ENCODE assay signal across 26 cellular contexts in the genomic region with DNA sequence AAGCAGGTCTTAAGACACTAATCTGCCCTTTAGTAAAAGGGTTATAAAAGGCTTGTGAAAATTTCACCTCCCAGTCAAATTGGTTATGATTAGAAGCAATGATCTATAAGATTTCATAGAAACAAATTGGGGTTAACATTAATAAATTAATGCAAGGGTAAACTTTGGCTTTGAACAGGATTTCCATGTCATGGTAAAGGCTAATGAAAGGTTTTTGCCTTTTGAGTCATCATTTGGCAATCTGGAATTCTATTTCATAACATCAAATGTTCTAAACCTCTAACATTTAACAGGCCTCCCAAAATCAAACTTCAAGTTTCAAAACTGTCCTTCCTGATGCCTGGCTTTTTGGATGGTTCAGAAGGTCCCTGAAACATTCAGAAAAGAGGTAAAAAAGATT.
DNase-seq lines count a peak whose midpoint lies in the region; ATAC-seq, FAIRE-seq and TF ChIP-seq lines count a peak whose summit lies in the region.
"Had no signal": no experiment of that assay in that cellular context is flagged by ENCODE, and none has a peak within 500 bp of the region (broad histone marks: within the 10 kb centered on the region; RNA-seq: fewer than 3 reads in every experiment).

No MANE protein-coding gene starts in this region.

- peak overlapping the region; percentile 83 for H2BK5ac ChIP-seq in IMR-90 (ENCODE audit: low read depth, low read length, poor library complexity, severe bottlenecking)

- H4K20me1 ChIP-seq in IMR-90 (ENCODE audit: insufficient read depth, low read length) (no peaks in the 10 kb centered on the region), astrocyte (ENCODE audit: insufficient read depth, low read length) (no peaks in the 10 kb centered on the region)

- H3K79me1 ChIP-seq in IMR-90 (ENCODE audit: low read depth in 1 of 2, low read length in 2 of 2): peaks cover 31 to 57% of the 10 kb centered on the region in 2 experiments

- H2AK5ac ChIP-seq in IMR-90 (ENCODE audit: low read depth, low read length): no peak overlapping the region

- no peak overlapping the region for H3K56ac ChIP-seq in IMR-90 (ENCODE audit: extremely low read depth, insufficient read depth, low read length)

- H4K5ac ChIP-seq in IMR-90 (ENCODE audit: low read depth, low read length): no peak overlapping the region

- H3K79me2 ChIP-seq in ACC112 (ENCODE audit: control insufficient read depth, insufficient read depth, low read length, unreplicated experiment) (peaks cover 42% of the 10 kb centered on the region), astrocyte (ENCODE audit: insufficient read depth, low read length) (peaks cover 82% of the 10 kb centered on the region)

- no peak overlapping the region for H4K91ac ChIP-seq in IMR-90 (ENCODE audit: insufficient read depth, low read depth, low read length)

- FAIRE-seq in astrocyte (lab: Jason Lieb, UNC): peak; percentile 34
- FAIRE-seq: TTC549 had no signal

- H3K4me3 ChIP-seq in ACC112 (ENCODE audit: low read depth, low read length) (no peak overlapping the region), IMR-90 (ENCODE audit: insufficient read depth, low read depth, low read length) (no peak overlapping the region), astrocyte (ENCODE audit: insufficient read depth, low read depth, low read length) (no peak overlapping the region)
- H3K4me3 ChIP-seq: body of pancreas, colonic mucosa, esophagus muscularis mucosa, MG63 had no signal

- H3K9me1 ChIP-seq in IMR-90 (ENCODE audit: insufficient read depth, low read length): no peaks in the 10 kb centered on the region

- H3K4me2 ChIP-seq in IMR-90 (ENCODE audit: low read depth, low read length) (no peak overlapping the region; the same call in 1 of the 2 replicates), astrocyte (ENCODE audit: low read length) (no peak overlapping the region)

- peak; percentile 50; the same call in 1 of the 2 replicates for ATAC-seq in IMR-90 (ENCODE audit: low read depth)
- no peak for ATAC-seq in natural killer cell
- ATAC-seq in HG02588 (IDR thresholded peaks at IDR 0.05; ENCODE audit: unreplicated experiment): no peak
- ATAC-seq: activated CD8-positive, alpha-beta T cell treated with anti-CD3 and anti-CD28 coated beads for 36 hours; body of pancreas had no signal

- H3K27me3 Mint-ChIP-seq in astrocyte (ENCODE audit: low read depth, unreplicated experiment) (no peaks in the 10 kb centered on the region), natural killer cell (ENCODE audit: low read depth in 2 of 2) (no peaks in the 10 kb centered on the region)
- H3K27me3 Mint-ChIP-seq: activated CD8-positive, alpha-beta T cell treated with anti-CD3 and anti-CD28 coated beads for 36 hours; activated naive CD8-positive, alpha-beta T cell treated with anti-CD3 and anti-CD28 coated beads, Interleukin-2, amount 10 ng/mL, durations not matched to agents 7 days and 5 days had no signal

- H3K9me3 ChIP-seq in IMR-90 (ENCODE audit: control insufficient read depth, insufficient read depth, low read length) (peaks cover 2% of the 10 kb centered on the region; the same call in 1 of the 2 replicates), astrocyte (ENCODE audit: insufficient read depth, low read depth, low read length) (no peaks in the 10 kb centered on the region)
- H3K9me3 ChIP-seq: body of pancreas, colonic mucosa, esophagus muscularis mucosa, neutrophil had no signal

- no peak overlapping the region for H3K14ac ChIP-seq in IMR-90 (replicated peaks; ENCODE audit: low read depth, low read length)

- H2AFZ ChIP-seq in ACC112 (ENCODE audit: low read length, unreplicated experiment): no peak overlapping the region
- H2AFZ ChIP-seq in IMR-90 (replicated peaks; ENCODE audit: low read length, poor library complexity): no peak overlapping the region
- H2AFZ ChIP-seq in astrocyte (ENCODE audit: low read depth, low read length): no peak overlapping the region

- no peak overlapping the region for H3K18ac ChIP-seq in IMR-90 (ENCODE audit: low read depth, low read length)

- TF ChIP-seq POLR2A in IMR-90 (IDR thresholded peaks at IDR 0.05; ENCODE audit: low read depth, low read length): no peak

- H2BK20ac ChIP-seq in IMR-90 (ENCODE audit: low read depth, low read length): no peak overlapping the region

- CTCF ChIA-PET in IMR-90 (lab: Yijun Ruan, JAX): no interaction called here

- H2BK120ac ChIP-seq in IMR-90 (ENCODE audit: low read depth, low read length): no peak overlapping the region

- H3K4me3 Mint-ChIP-seq in astrocyte (ENCODE audit: unreplicated experiment) (no peak overlapping the region), natural killer cell (no peak overlapping the region)
- H3K4me3 Mint-ChIP-seq: activated CD8-positive, alpha-beta T cell treated with anti-CD3 and anti-CD28 coated beads for 36 hours; activated naive CD8-positive, alpha-beta T cell treated with anti-CD3 and anti-CD28 coated beads, Interleukin-2, amount 10 ng/mL, durations not matched to agents 7 days and 5 days; H9 had no signal

- H3K27me3 ChIP-seq in ACC112 (ENCODE audit: insufficient read depth, low read length): no peaks in the 10 kb centered on the region
- no peaks in the 10 kb centered on the region for H3K27me3 ChIP-seq in IMR-90 (ENCODE audit: control insufficient read depth, insufficient read depth, low read length)
- no peaks in the 10 kb centered on the region for H3K27me3 ChIP-seq in astrocyte (ENCODE audit: insufficient read depth, low read length)
- H3K27me3 ChIP-seq: body of pancreas, colonic mucosa, esophagus muscularis mucosa, MG63, neutrophil had no signal

- POLR2A ChIA-PET in IMR-90 (lab: Charles Lee; ENCODE audit: unreplicated experiment): no interaction called here

- H3K4me1 ChIP-seq in ACC112 (ENCODE audit: control insufficient read depth, insufficient read depth, low read length, unreplicated experiment) (peaks cover 11% of the 10 kb centered on the region), IMR-90 (ENCODE audit: control insufficient read depth, insufficient read depth, low read length) (peaks cover 2% of the 10 kb centered on the region), astrocyte (ENCODE audit: insufficient read depth, low read length) (peaks cover 11% of the 10 kb centered on the region)
- H3K4me1 ChIP-seq: colonic mucosa had no signal

- H3K27ac ChIP-seq in ACC112 (ENCODE audit: low read depth, low read length) (0 out of 2 replicates have a peak overlapping the region, but pooled peaks have one; percentile 4), IMR-90 (ENCODE audit: insufficient read depth, low read length) (peak overlapping the region; percentile 21; the same call in 1 of the 2 replicates), astrocyte (ENCODE audit: low read depth, low read length) (no peak overlapping the region)
- H3K27ac ChIP-seq: body of pancreas, colonic mucosa, esophagus muscularis mucosa, neutrophil had no signal

- H3K9ac ChIP-seq in IMR-90 (ENCODE audit: low read depth, low read length) (no peak overlapping the region), astrocyte (ENCODE audit: low read length) (no peak overlapping the region)

- no peak overlapping the region for H3K4ac ChIP-seq in IMR-90 (ENCODE audit: low read depth, low read length)

- H3K9me3 Mint-ChIP-seq in astrocyte (ENCODE audit: unreplicated experiment) (peaks cover 8% of the 10 kb centered on the region), natural killer cell (no peaks in the 10 kb centered on the region)

- H3K36me3 Mint-ChIP-seq in astrocyte (ENCODE audit: low read depth, unreplicated experiment): peaks cover 2% of the 10 kb centered on the region
- H3K36me3 Mint-ChIP-seq in natural killer cell: no peaks in the 10 kb centered on the region

- intact Hi-C loops in IMR-90 (cut with micrococcal nuclease): no loop called here
- intact Hi-C loops in natural killer cell (cut with micrococcal nuclease): no loop called here

- no peak for TF ChIP-seq RAD21 in IMR-90 (IDR thresholded peaks at IDR 0.05; ENCODE audit: low read length)

- H3K23ac ChIP-seq in IMR-90 (ENCODE audit: low read depth, low read length): no peak overlapping the region

- DNase-seq in IMR-90 (peak; percentile 61), astrocyte (ENCODE audit: low read depth) (peak; percentile 40), iris pigment epithelial cell (ENCODE audit: low read depth) (peak; percentile 61), RKO (ENCODE audit: low spot score) (no peak), natural killer cell (no peak), SIG-M5 treated with dmso at 0.1 percent for 504 hours (lab: John Stamatoyannopoulos, UW; ENCODE audit: unreplicated experiment) (no peak)
- DNase-seq: activated CD4-positive, CD25-positive, alpha-beta regulatory T cell treated with anti-CD3 and anti-CD28 coated beads, Interleukin-2, amount 50 U/mL, for 72 hours; activated CD8-positive, alpha-beta T cell treated with anti-CD3 and anti-CD28 coated beads for 36 hours; activated naive CD8-positive, alpha-beta T cell treated with anti-CD3 and anti-CD28 coated beads, Interleukin-2, amount 10 ng/mL, durations not matched to agents 7 days and 5 days; body of pancreas; colonic mucosa; H9; mammary epithelial cell; MG63; NCI-H1436; NCI-H2107; NCI-H446; NCI-H82; Right ventricle myocardium superior; stimulated activated CD8-positive, alpha-beta memory T cell treated with anti-CD3 and anti-CD28 coated beads, Interleukin-4, amount 100 ng/mL, for 48 hours; trophoblast cell had no signal

- in situ Hi-C loops in IMR-90 (cut with MboI; ENCODE audit: low sequenced_read_pairs): no loop called here

- H4K8ac ChIP-seq in IMR-90 (ENCODE audit: low read depth in 2 of 2, low read length in 2 of 2): no peak overlapping the region

- no peak overlapping the region for H3K27ac Mint-ChIP-seq in astrocyte (ENCODE audit: unreplicated experiment)
- peak overlapping the region in 1 of 2 donors; percentile 57 for H3K27ac Mint-ChIP-seq in natural killer cell
- H3K27ac Mint-ChIP-seq: activated naive CD8-positive, alpha-beta T cell treated with anti-CD3 and anti-CD28 coated beads, Interleukin-2, amount 10 ng/mL, durations not matched to agents 7 days and 5 days; H9 had no signal

- H3K36me3 ChIP-seq in ACC112 (ENCODE audit: insufficient read depth, low read length): peaks cover 9% of the 10 kb centered on the region; the same call in 1 of the 2 replicates
- peaks cover 1% of the 10 kb centered on the region; the same call in 1 of the 2 replicates for H3K36me3 ChIP-seq in IMR-90 (ENCODE audit: control insufficient read depth, insufficient read depth, low read length)
- H3K36me3 ChIP-seq in astrocyte (ENCODE audit: insufficient read depth, low read length): no peaks in the 10 kb centered on the region
- H3K36me3 ChIP-seq: colonic mucosa, neutrophil had no signal

- dilution Hi-C loops in IMR-90 (cut with HindIII; ENCODE audit: low sequenced_read_pairs, unreplicated experiment): no loop called here

- H2BK15ac ChIP-seq in IMR-90 (ENCODE audit: low read depth, low read length): no peak overlapping the region

- no TSS peak for BruUV-seq in IMR-90 (replicated peaks; lab: Mats Ljungman, UMichigan)

- peaks cover 8% of the 10 kb centered on the region for H3K4me1 Mint-ChIP-seq in astrocyte (ENCODE audit: low read depth, unreplicated experiment)
- H3K4me1 Mint-ChIP-seq in natural killer cell: peaks cover 49 to 54% of the 10 kb centered on the region in 2 donors

- no peak overlapping the region for H2AK9ac ChIP-seq in IMR-90 (replicated peaks; ENCODE audit: low read depth, low read length, poor library complexity)

- TF ChIP-seq CTCF in IMR-90 (conservative IDR thresholded peaks at IDR 0.05; ENCODE audit: low read depth, low read length) (no peak), astrocyte (IDR thresholded peaks at IDR 0.05; ENCODE audit: insufficient read depth, low read depth, low read length) (no peak), natural killer cell (IDR thresholded peaks at IDR 0.05) (no peak)

Comparison
In these comparisons a context has a peak if more than half of its experiments do, and no peak if none do; other contexts are left out.
1. DNase-seq: peak in IMR-90 (single experiment), astrocyte (single experiment) and iris pigment epithelial cell (single experiment); none in RKO (single experiment), natural killer cell (single experiment) and SIG-M5 treated with dmso at 0.1 percent for 504 hours (single experiment).